ENCODE assay signal across 13 cellular contexts in genomic region chr20:38164069-38164468, GRCh38. TPM values are rescaled to one million over a fixed set of nuclear protein-coding genes. Genes with fewer than 3 reads are reported as not detected.
DNase-seq lines count a peak whose midpoint lies in the region; ATAC-seq, FAIRE-seq and TF ChIP-seq lines count a peak whose summit lies in the region.
"Had no signal": no experiment of that assay in that cellular context is flagged by ENCODE, and none has a peak within 500 bp of the region (broad histone marks: within the 10 kb centered on the region; RNA-seq: fewer than 3 reads in every experiment).

No MANE protein-coding gene starts in this region.

- no peaks in the 10 kb centered on the region for H3K27me3 Mint-ChIP-seq in Calu3 (ENCODE audit: unreplicated experiment)
- H3K27me3 Mint-ChIP-seq in chondrocyte (ENCODE audit: low read depth): no peaks in the 10 kb centered on the region

- peaks cover 74% of the 10 kb centered on the region for H3K36me3 Mint-ChIP-seq in Calu3 (ENCODE audit: insufficient read depth, unreplicated experiment)
- no peaks in the 10 kb centered on the region for H3K36me3 Mint-ChIP-seq in chondrocyte (ENCODE audit: low read depth)
- H3K36me3 Mint-ChIP-seq: activated naive CD8-positive, alpha-beta T cell had no signal

- peaks cover 15 to 26% of the 10 kb centered on the region in 2 donors for H3K4me1 ChIP-seq in gastrocnemius medialis

- no peak for ATAC-seq in gastrocnemius medialis
- no peak for ATAC-seq in GM18511 (IDR thresholded peaks at IDR 0.05; ENCODE audit: unreplicated experiment)

- no peak for DNase-seq in Calu3
- DNase-seq in chondrocyte (ENCODE audit: low spot score): peak; percentile 63
- no peak for DNase-seq in gastrocnemius medialis
- DNase-seq in GOT3 (lab: John Stamatoyannopoulos, UW): no peak
- DNase-seq in GM19238 (ENCODE audit: insufficient read length, low spot score): no peak
- no peak for DNase-seq in GM19239 (ENCODE audit: insufficient read length, low spot score)
- DNase-seq: activated CD4-positive, CD25-positive, alpha-beta regulatory T cell; DND-41; kidney glomerular epithelial cell had no signal

- no peak for TF ChIP-seq POLR2A in gastrocnemius medialis (IDR thresholded peaks at IDR 0.05)

- H3K27ac ChIP-seq in layer of hippocampus (ENCODE audit: low read depth, low read length) (peak overlapping the region; percentile 8), gastrocnemius medialis (peak overlapping the region; percentile 32 to 82 (median 68))
- H3K27ac ChIP-seq: neutrophil had no signal

- H3K36me3 ChIP-seq in gastrocnemius medialis: peaks cover 0 to 20% of the 10 kb centered on the region in 2 donors
- H3K36me3 ChIP-seq: neutrophil had no signal

- TF ChIP-seq CTCF in Calu3 (IDR thresholded peaks at IDR 0.05; ENCODE audit: unreplicated experiment) (no peak), chondrocyte (IDR thresholded peaks at IDR 0.05) (no peak), gastrocnemius medialis (IDR thresholded peaks at IDR 0.05 in 4 of 5, conservative IDR thresholded peaks at IDR 0.05 in 1 of 5) (no peak)

- H3K27me3 ChIP-seq in layer of hippocampus (ENCODE audit: control insufficient read depth, insufficient read depth, low read length) (no peaks in the 10 kb centered on the region), gastrocnemius medialis (no peaks in the 10 kb centered on the region)

- H3K27ac Mint-ChIP-seq in Calu3 (ENCODE audit: unreplicated experiment) (peak overlapping the region; percentile 35), chondrocyte (ENCODE audit: unreplicated experiment) (no peak overlapping the region)
- H3K27ac Mint-ChIP-seq: activated naive CD8-positive, alpha-beta T cell had no signal

- H3K4me1 Mint-ChIP-seq in Calu3 (ENCODE audit: low read depth, unreplicated experiment) (peaks cover 64% of the 10 kb centered on the region), chondrocyte (ENCODE audit: low read depth) (peaks cover 47% of the 10 kb centered on the region)

- H3K4me3 Mint-ChIP-seq in Calu3 (ENCODE audit: low read depth, unreplicated experiment) (peak overlapping the region; percentile 59), chondrocyte (ENCODE audit: unreplicated experiment) (peak overlapping the region; percentile 19)
- H3K4me3 Mint-ChIP-seq: activated naive CD8-positive, alpha-beta T cell had no signal

- in situ Hi-C loops in gastrocnemius medialis (cut with MboI; ENCODE audit: low sequenced_read_pairs in 4 of 4): loop anchor here in 1 of 4 donors (5.0 kb wide), 1 partner anchor 107 kb away; no protein-coding TSS in a partner anchor

- H3K4me3 ChIP-seq in gastrocnemius medialis: peak overlapping the region in 3 of 4 donors; percentile 49 to 70 (median 66)

- FAIRE-seq in GM19239 (lab: Jason Lieb, UNC): no peak

- no peaks in the 10 kb centered on the region for H3K9me3 Mint-ChIP-seq in Calu3 (ENCODE audit: low read depth, unreplicated experiment)
- no peaks in the 10 kb centered on the region for H3K9me3 Mint-ChIP-seq in chondrocyte (ENCODE audit: low read depth)

- BruUV-seq in Calu3 (replicated peaks; lab: Mats Ljungman, UMichigan): no TSS peak

- no peaks in the 10 kb centered on the region for H3K9me3 ChIP-seq in gastrocnemius medialis
- H3K9me3 ChIP-seq: neutrophil had no signal

- intact Hi-C loops in Calu3 (cut with micrococcal nuclease; ENCODE audit: unreplicated experiment) (no loop called here), gastrocnemius medialis (cut with DNase I; ENCODE audit: low total_unique reads) (loop anchor here (2.0 to 10.0 kb wide), 4 partner anchors 53 to 409 kb away; partner anchors contain the start of gene VSTM2L)

- CTCF ChIA-PET in Calu3 (lab: Charles Lee): interaction anchor here (1.1 to 2.5 kb wide), 8 partner anchors 12 to 106 kb away, joined by 3 to 16 read pairs (median 6); no protein-coding TSS in a partner anchor

RNA-seq across cellular contexts. Expression of gene TGM2, which starts 1.0 kb away (rescaled TPM):
- total RNA-seq in Calu3 (2022) (261 and 311 TPM in 2 replicates), chondrocyte (7.1 to 22.3 TPM (median 17.7 TPM) in 3 replicates), gastrocnemius medialis (100 to 1,000 TPM in 1 of 4 donors, 10 to 100 TPM in 3; 12.8 to 152 (median 58.4) TPM)
